In the genomic region with DNA sequence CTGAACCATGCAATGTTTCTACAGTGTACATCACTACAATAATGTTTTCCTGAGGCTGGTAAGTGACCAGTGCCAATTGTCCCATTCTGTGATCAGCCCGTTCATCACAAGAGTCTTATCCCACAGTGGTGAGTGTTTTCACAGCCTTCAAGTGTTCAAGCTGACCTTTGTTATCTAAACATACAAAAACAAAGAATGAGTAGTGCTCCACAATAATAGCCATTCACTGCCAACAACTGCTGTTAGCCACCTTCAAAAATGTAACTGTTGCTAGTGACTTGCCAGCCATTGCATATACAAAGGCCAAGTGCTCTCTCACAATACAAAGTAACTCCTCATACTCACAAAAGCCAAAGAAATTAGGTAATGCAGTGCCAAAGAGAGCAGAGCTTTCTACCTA, we compare ENCODE assay signal across 14 cellular contexts.
DNase-seq lines count a peak whose midpoint lies in the region; ATAC-seq and TF ChIP-seq lines count a peak whose summit lies in the region.
"Had no signal": no experiment of that assay in that cellular context is flagged by ENCODE, and none has a peak within 500 bp of the region (broad histone marks: within the 10 kb centered on the region; RNA-seq: fewer than 3 reads in every experiment).

No MANE protein-coding gene starts in this region.

- H3K4me3 Mint-ChIP-seq in GM23338: no peak overlapping the region
- H3K4me3 Mint-ChIP-seq: CD14-positive monocyte; CD8-positive, alpha-beta T cell had no signal

- H2AFZ ChIP-seq in GM23338: no peak overlapping the region

- H3K9me3 Mint-ChIP-seq in GM23338: peaks cover 3% of the 10 kb centered on the region; the same call in 2 of the 3 replicates
- H3K9me3 Mint-ChIP-seq: CD8-positive, alpha-beta T cell had no signal

- H3K9me2 ChIP-seq in GM23338 (ENCODE audit: insufficient read depth): no peaks in the 10 kb centered on the region

- H3K36me3 ChIP-seq in GM23338 (ENCODE audit: insufficient read depth) (no peaks in the 10 kb centered on the region), lower lobe of right lung (no peaks in the 10 kb centered on the region)
- H3K36me3 ChIP-seq: BLaER1 had no signal

- H3K27ac ChIP-seq in GM23338 (ENCODE audit: low read depth): no peak overlapping the region
- H3K27ac ChIP-seq in lower lobe of right lung: no peak overlapping the region
- H3K27ac ChIP-seq: BLaER1, HL-60, KMS-11 had no signal

- no peaks in the 10 kb centered on the region for H4K20me1 ChIP-seq in GM23338 (replicated peaks; ENCODE audit: insufficient read depth)
- H4K20me1 ChIP-seq: BLaER1 had no signal

- TF ChIP-seq CTCF in GM23338 (conservative IDR thresholded peaks at IDR 0.05; ENCODE audit: low read depth in 2 of 2): no peak
- no peak for TF ChIP-seq CTCF in lower lobe of right lung (IDR thresholded peaks at IDR 0.05)

- no peak overlapping the region for H3K4me2 ChIP-seq in GM23338
- H3K4me2 ChIP-seq: BLaER1, KMS-11 had no signal

- H3K27me3 Mint-ChIP-seq in GM23338 (ENCODE audit: insufficient read depth, low read depth, poor library complexity): no peaks in the 10 kb centered on the region

- ATAC-seq in GM23338 (no peak), lower lobe of right lung (peak; percentile 75 to 95), GM21360 (IDR thresholded peaks at IDR 0.05; ENCODE audit: unreplicated experiment) (no peak)
- ATAC-seq: CD8-positive, alpha-beta T cell had no signal

- no peak overlapping the region for H3K4me3 ChIP-seq in GM23338
- H3K4me3 ChIP-seq in lower lobe of right lung: no peak overlapping the region
- H3K4me3 ChIP-seq: BLaER1 had no signal

- H3K79me2 ChIP-seq in GM23338 (replicated peaks; ENCODE audit: insufficient read depth): peaks cover 10% of the 10 kb centered on the region; the same call in 1 of the 2 replicates

- DNase-seq in GM23338 (ENCODE audit: low spot score) (peak; percentile 2), NCI-H774 (lab: John Stamatoyannopoulos, UW) (peak; percentile 2), lower lobe of right lung (no peak), NCI-H187 treated with DMSO at 0.1 percent for 48 hours (lab: John Stamatoyannopoulos, UW) (no peak), superior temporal gyrus (ENCODE audit: extremely low spot score) (no peak)
- DNase-seq in stimulated activated CD4-positive, alpha-beta T cell treated with anti-CD3 and anti-CD28 coated beads, Interleukin-2, amount 100 ng/mL, for 48 hours: no peak
- DNase-seq: Calu3; CD8-positive, alpha-beta T cell; HCEC 1CT had no signal

- H3K4me1 Mint-ChIP-seq in GM23338: no peaks in the 10 kb centered on the region
- H3K4me1 Mint-ChIP-seq: CD14-positive monocyte had no signal

- H3K9me3 ChIP-seq in lower lobe of right lung: no peaks in the 10 kb centered on the region
- H3K9me3 ChIP-seq: BLaER1 had no signal

- H3K4me1 ChIP-seq in GM23338 (ENCODE audit: insufficient read depth) (no peaks in the 10 kb centered on the region), lower lobe of right lung (no peaks in the 10 kb centered on the region)
- H3K4me1 ChIP-seq: BLaER1 had no signal

- H3K36me3 Mint-ChIP-seq in GM23338 (ENCODE audit: low read depth): no peaks in the 10 kb centered on the region; the same call in 2 of the 3 replicates
- H3K36me3 Mint-ChIP-seq: CD14-positive monocyte; CD8-positive, alpha-beta T cell had no signal

- no peaks in the 10 kb centered on the region for H3K27me3 ChIP-seq in GM23338 (ENCODE audit: insufficient read depth)
- no peaks in the 10 kb centered on the region for H3K27me3 ChIP-seq in lower lobe of right lung (ENCODE audit: low read depth)

- H3F3A ChIP-seq in GM23338 (replicated peaks; ENCODE audit: low read depth): no peaks in the 10 kb centered on the region

- intact Hi-C loops in lower lobe of right lung (cut with DNase I): no loop called here

- H3K27ac Mint-ChIP-seq in GM23338: no peak overlapping the region
- H3K27ac Mint-ChIP-seq: CD14-positive monocyte; CD8-positive, alpha-beta T cell had no signal

TF ChIP-seq in GM23338, 12 proteins besides CTCF, POLR2A, EP300 and RAD21:
- TF ChIP-seq ZNF331 (CRISPR knock-in tag; IDR thresholded peaks at IDR 0.05; ENCODE audit: low read depth): no peak
- TF ChIP-seq EZH2 (IDR thresholded peaks at IDR 0.05; ENCODE audit: low read depth, unreplicated experiment): no peak
- TF ChIP-seq ZNF114 (CRISPR knock-in tag; IDR thresholded peaks at IDR 0.05): no peak
- no peak for TF ChIP-seq NANOG (IDR thresholded peaks at IDR 0.05; ENCODE audit: borderline replicate concordance)
- TF ChIP-seq, protein P1, sequence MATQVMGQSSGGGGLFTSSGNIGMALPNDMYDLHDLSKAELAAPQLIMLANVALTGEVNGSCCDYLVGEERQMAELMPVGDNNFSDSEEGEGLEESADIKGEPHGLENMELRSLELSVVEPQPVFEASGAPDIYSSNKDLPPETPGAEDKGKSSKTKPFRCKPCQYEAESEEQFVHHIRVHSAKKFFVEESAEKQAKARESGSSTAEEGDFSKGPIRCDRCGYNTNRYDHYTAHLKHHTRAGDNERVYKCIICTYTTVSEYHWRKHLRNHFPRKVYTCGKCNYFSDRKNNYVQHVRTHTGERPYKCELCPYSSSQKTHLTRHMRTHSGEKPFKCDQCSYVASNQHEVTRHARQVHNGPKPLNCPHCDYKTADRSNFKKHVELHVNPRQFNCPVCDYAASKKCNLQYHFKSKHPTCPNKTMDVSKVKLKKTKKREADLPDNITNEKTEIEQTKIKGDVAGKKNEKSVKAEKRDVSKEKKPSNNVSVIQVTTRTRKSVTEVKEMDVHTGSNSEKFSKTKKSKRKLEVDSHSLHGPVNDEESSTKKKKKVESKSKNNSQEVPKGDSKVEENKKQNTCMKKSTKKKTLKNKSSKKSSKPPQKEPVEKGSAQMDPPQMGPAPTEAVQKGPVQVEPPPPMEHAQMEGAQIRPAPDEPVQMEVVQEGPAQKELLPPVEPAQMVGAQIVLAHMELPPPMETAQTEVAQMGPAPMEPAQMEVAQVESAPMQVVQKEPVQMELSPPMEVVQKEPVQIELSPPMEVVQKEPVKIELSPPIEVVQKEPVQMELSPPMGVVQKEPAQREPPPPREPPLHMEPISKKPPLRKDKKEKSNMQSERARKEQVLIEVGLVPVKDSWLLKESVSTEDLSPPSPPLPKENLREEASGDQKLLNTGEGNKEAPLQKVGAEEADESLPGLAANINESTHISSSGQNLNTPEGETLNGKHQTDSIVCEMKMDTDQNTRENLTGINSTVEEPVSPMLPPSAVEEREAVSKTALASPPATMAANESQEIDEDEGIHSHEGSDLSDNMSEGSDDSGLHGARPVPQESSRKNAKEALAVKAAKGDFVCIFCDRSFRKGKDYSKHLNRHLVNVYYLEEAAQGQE (IDR thresholded peaks at IDR 0.05; ENCODE audit: unreplicated experiment): no peak
- TF ChIP-seq CREB1 (CRISPR knock-in tag; IDR thresholded peaks at IDR 0.05; ENCODE audit: low read depth): no peak
- TF ChIP-seq POLR2AphosphoS5 (IDR thresholded peaks at IDR 0.05; ENCODE audit: low read depth): no peak
- TF ChIP-seq, protein P2, sequence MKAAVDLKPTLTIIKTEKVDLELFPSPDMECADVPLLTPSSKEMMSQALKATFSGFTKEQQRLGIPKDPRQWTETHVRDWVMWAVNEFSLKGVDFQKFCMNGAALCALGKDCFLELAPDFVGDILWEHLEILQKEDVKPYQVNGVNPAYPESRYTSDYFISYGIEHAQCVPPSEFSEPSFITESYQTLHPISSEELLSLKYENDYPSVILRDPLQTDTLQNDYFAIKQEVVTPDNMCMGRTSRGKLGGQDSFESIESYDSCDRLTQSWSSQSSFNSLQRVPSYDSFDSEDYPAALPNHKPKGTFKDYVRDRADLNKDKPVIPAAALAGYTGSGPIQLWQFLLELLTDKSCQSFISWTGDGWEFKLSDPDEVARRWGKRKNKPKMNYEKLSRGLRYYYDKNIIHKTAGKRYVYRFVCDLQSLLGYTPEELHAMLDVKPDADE (IDR thresholded peaks at IDR 0.05): no peak
- TF ChIP-seq EZH2phosphoT487 (IDR thresholded peaks at IDR 0.05; ENCODE audit: unreplicated experiment): no peak

Comparison
In these comparisons a context has a peak if more than half of its experiments do, and no peak if none do; other contexts are left out.
1. ATAC-seq: peak in lower lobe of right lung (2 of 2); none in GM23338 (single experiment) and GM21360 (single experiment).
2. DNase-seq: peak in GM23338 (single experiment) and NCI-H774 (single experiment); none in lower lobe of right lung (single experiment), NCI-H187 treated with DMSO at 0.1 percent for 48 hours (single experiment), stimulated activated CD4-positive, alpha-beta T cell treated with anti-CD3 and anti-CD28 coated beads, Interleukin-2, amount 100 ng/mL, for 48 hours (0 of 2) and superior temporal gyrus (single experiment).